Comparison of ENCODE assay signal across 7 cellular contexts in the genomic region with DNA sequence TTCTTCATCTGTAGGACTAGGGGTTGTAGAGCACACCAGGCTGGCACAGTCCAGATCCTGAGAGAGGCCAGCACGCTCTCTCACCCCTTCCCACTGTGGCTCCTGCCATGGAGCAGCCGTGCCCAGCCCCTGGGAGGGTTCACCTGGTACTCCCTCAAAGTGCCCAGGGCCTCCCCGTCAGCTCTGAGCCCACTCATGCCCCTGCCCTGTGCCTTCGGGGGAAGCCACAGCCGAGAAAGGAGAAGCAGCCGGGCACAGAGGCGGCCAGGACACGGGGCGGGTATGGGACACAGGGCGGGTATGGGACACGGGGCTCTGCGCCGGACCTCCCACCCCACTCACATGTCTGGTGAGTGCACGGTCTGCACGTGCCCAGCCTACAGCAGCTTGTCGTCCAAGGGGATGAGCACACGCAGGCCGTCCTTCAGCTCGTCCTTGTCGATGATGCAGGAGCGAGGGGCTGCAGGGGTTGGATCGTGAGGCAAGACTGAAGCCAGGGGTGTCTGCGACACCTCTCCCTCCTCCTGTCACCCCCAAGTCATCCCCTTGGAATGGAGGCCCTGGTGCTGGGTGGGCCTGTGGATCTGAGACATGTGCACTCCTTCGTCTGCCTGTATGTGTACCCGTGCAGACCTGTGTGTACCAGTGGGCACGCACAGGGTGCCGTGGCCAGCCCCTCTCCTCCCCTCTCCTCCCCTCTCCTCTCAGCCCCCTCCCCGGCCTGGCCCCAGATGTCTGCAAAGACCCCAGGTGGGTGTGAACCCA.
DNase-seq lines count a peak whose midpoint lies in the region; ATAC-seq and TF ChIP-seq lines count a peak whose summit lies in the region.
"Not testable (repeated sequence)": the region's sequence is repeated elsewhere in the genome, so short reads cannot be mapped to it uniquely, and the experiment has no call there.

No MANE protein-coding gene starts in this region.

- not testable (repeated sequence) for H3K4me3 Mint-ChIP-seq in stimulated activated memory B cell treated with anti-CD40 and anti-IgM and Interleukin-4, amounts not matched to agents 10 μg/mL and 1 μg/mL and 100 μg/mL, for 72 hours

- not testable (repeated sequence) for H3K9me3 ChIP-seq in DND-41 (ENCODE audit: insufficient read depth, low read length, severe bottlenecking); prostate gland; upper lobe of right lung
- H3K9me3 ChIP-seq in left lung, result peaks cover 0 to 54% of the 10 kb centered on the region in 2 donors

- H3K4me1 Mint-ChIP-seq in stimulated activated memory B cell treated with anti-CD40 and anti-IgM and Interleukin-4, amounts not matched to agents 10 μg/mL and 1 μg/mL and 100 μg/mL, for 72 hours, result not testable (repeated sequence)

- H3K79me2 ChIP-seq in DND-41 (ENCODE audit: insufficient read depth, low read length), result not testable (repeated sequence)

- not testable (repeated sequence) for H3K4me2 ChIP-seq in DND-41 (ENCODE audit: insufficient read depth, low read length)

- not testable (repeated sequence) for TF ChIP-seq CTCF in DND-41 (IDR thresholded peaks at IDR 0.05; ENCODE audit: borderline replicate concordance, extremely low read depth, low read length, poor library complexity, severe bottlenecking); left lung (IDR thresholded peaks at IDR 0.05); prostate gland (IDR thresholded peaks at IDR 0.05); upper lobe of right lung (IDR thresholded peaks at IDR 0.05)

- H3K36me3 ChIP-seq in DND-41 (ENCODE audit: insufficient read depth, low read length); left lung; prostate gland; upper lobe of right lung: not testable (repeated sequence)

- not testable (repeated sequence) for H3K27ac ChIP-seq in DND-41 (ENCODE audit: low read length); left lung; prostate gland; upper lobe of right lung

- DNase-seq in DND-41, upper lobe of right lung: not testable (repeated sequence)
- peak in 1 of 2 donors; percentile 82 for DNase-seq in left lung
- DNase-seq in mesenteric fat pad (ENCODE audit: low spot score), result peak; percentile 88
- peak; percentile 2 for DNase-seq in prostate gland (ENCODE audit: low spot score)

- ATAC-seq in DND-41 (ENCODE audit: insufficient read depth, low read depth) (peak; percentile 25; the same call in 1 of the 3 replicates), esophagus mucosa (peak; percentile 25), left lung (peak; percentile 20), upper lobe of right lung (peak; percentile 48)
- peak; percentile 32 for ATAC-seq in stimulated activated memory B cell treated with anti-CD40 and anti-IgM and Interleukin-4, amounts not matched to agents 10 μg/mL and 1 μg/mL and 100 μg/mL, for 72 hours

- TF ChIP-seq POLR2A in prostate gland (IDR thresholded peaks at IDR 0.05), result not testable (repeated sequence)

- not testable (repeated sequence) for H3K27me3 Mint-ChIP-seq in stimulated activated memory B cell treated with anti-CD40 and anti-IgM and Interleukin-4, amounts not matched to agents 10 μg/mL and 1 μg/mL and 100 μg/mL, for 72 hours

- H3K4me3 ChIP-seq in DND-41 (ENCODE audit: low read depth in 1 of 2, low read length in 2 of 2); left lung; prostate gland; upper lobe of right lung: not testable (repeated sequence)

- H3K36me3 Mint-ChIP-seq in stimulated activated memory B cell treated with anti-CD40 and anti-IgM and Interleukin-4, amounts not matched to agents 10 μg/mL and 1 μg/mL and 100 μg/mL, for 72 hours, result not testable (repeated sequence)

- not testable (repeated sequence) for H3K27me3 ChIP-seq in DND-41 (ENCODE audit: insufficient read depth, low read length, poor library complexity); left lung; prostate gland (replicated peaks; ENCODE audit: insufficient read depth); upper lobe of right lung

- WGBS in prostate gland, result 91% methylated on average over 28 of the region's 28 CpGs

- not testable (repeated sequence) for H4K20me1 ChIP-seq in DND-41 (ENCODE audit: insufficient read depth, low read length)

- peaks cover 14% of the 10 kb centered on the region for H3K9me3 Mint-ChIP-seq in stimulated activated memory B cell treated with anti-CD40 and anti-IgM and Interleukin-4, amounts not matched to agents 10 μg/mL and 1 μg/mL and 100 μg/mL, for 72 hours

- H3K4me1 ChIP-seq in DND-41 (ENCODE audit: insufficient read depth, low read length); left lung; prostate gland (replicated peaks); upper lobe of right lung: not testable (repeated sequence)

- intact Hi-C loops in left lung (cut with DNase I); prostate gland (cut with DNase I); upper lobe of right lung (cut with DNase I): not testable (repeated sequence)

- H3K27ac Mint-ChIP-seq in stimulated activated memory B cell treated with anti-CD40 and anti-IgM and Interleukin-4, amounts not matched to agents 10 μg/mL and 1 μg/mL and 100 μg/mL, for 72 hours, result not testable (repeated sequence)

- H2AFZ ChIP-seq in DND-41 (ENCODE audit: low read depth, low read length), result not testable (repeated sequence)

- H3K9ac ChIP-seq in DND-41 (ENCODE audit: low read depth, low read length), result not testable (repeated sequence)
